Comparison of ENCODE assay signal across 8 cellular contexts in the genomic region with DNA sequence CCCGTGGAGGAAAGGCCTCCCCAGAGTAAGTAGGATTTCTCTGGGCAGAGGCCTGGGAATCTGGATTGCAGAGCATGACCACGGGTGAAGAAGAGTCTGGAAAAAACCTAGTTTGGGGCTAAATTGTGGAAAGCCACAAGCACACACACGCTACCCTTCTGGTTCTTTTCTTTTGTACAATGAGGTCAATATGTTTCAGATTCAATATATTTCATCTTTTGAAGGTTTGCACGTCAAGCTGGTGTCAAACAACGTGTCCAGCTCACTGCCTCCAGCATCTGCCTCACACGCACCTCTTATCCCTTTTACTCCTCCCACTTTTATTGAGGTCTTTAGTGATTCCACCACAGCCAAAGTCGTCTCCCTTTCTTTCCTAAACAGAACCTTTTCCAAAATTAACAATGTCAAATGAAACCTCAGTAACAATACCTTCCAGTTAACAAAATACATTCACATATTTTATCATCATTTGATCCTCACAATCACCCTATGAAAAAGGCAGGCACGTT. TPM values are rescaled to one million over a fixed set of nuclear protein-coding genes. Genes with fewer than 3 reads are reported as not detected.
DNase-seq lines count a peak whose midpoint lies in the region; ATAC-seq lines count a peak whose summit lies in the region.

No MANE protein-coding gene starts in this region.

- no peaks in the 10 kb centered on the region for H3K9me3 Mint-ChIP-seq in activated CD4-positive, alpha-beta memory T cell treated with anti-CD3 and anti-CD28 coated beads for 36 hours

- H3K27ac Mint-ChIP-seq in activated CD4-positive, alpha-beta memory T cell treated with anti-CD3 and anti-CD28 coated beads for 36 hours: no peak overlapping the region

- H3K27ac ChIP-seq in iPS-20b (ENCODE audit: low read length): no peak overlapping the region
- H3K27ac ChIP-seq in thymus (ENCODE audit: low read depth): peak overlapping the region; percentile 78

- H3K4me3 ChIP-seq in HAP-1: peak overlapping the region; percentile 81
- H3K4me3 ChIP-seq in iPS-20b (ENCODE audit: low read length): peak overlapping the region; percentile 80
- H3K4me3 ChIP-seq in thymus (ENCODE audit: low read length): peak overlapping the region; percentile 89

- H3K36me3 ChIP-seq in HAP-1 (replicated peaks) (no peaks in the 10 kb centered on the region), iPS-20b (ENCODE audit: insufficient read depth, low read depth, low read length) (no peaks in the 10 kb centered on the region), thymus (ENCODE audit: control insufficient read depth, insufficient read depth) (no peaks in the 10 kb centered on the region)

- H3K9me3 ChIP-seq in HAP-1 (no peaks in the 10 kb centered on the region), iPS-20b (ENCODE audit: insufficient read depth, low read depth, low read length) (no peaks in the 10 kb centered on the region), thymus (ENCODE audit: control insufficient read depth) (no peaks in the 10 kb centered on the region)

- H3K4me1 ChIP-seq in HAP-1 (peaks cover 16% of the 10 kb centered on the region), iPS-20b (ENCODE audit: insufficient read depth, low read length) (peaks cover 14% of the 10 kb centered on the region; the same call in 1 of the 2 replicates), thymus (ENCODE audit: control insufficient read depth, insufficient read depth, low read length) (peaks cover 6% of the 10 kb centered on the region)

- H3K27me3 Mint-ChIP-seq in activated CD4-positive, alpha-beta memory T cell treated with anti-CD3 and anti-CD28 coated beads for 36 hours: no peaks in the 10 kb centered on the region

- intact Hi-C loops in activated CD4-positive, alpha-beta memory T cell treated with anti-CD3 and anti-CD28 coated beads for 36 hours (cut with micrococcal nuclease): loop anchor here (1.0 to 10.0 kb wide), 5 partner anchors 71 to 1751 kb away; a partner anchor contains a TSS

- in situ Hi-C loops in HAP-1 (cut with MboI; ENCODE audit: low sequenced_read_pairs): no loop called here

- POLR2A ChIA-PET in activated CD4-positive, alpha-beta memory T cell treated with anti-CD3 and anti-CD28 coated beads for 36 hours (lab: Charles Lee): no interaction called here

- H3K27me3 ChIP-seq in HAP-1 (ENCODE audit: low read depth): no peaks in the 10 kb centered on the region
- H3K27me3 ChIP-seq in iPS-20b (ENCODE audit: insufficient read depth, low read length): peaks cover 30% of the 10 kb centered on the region
- H3K27me3 ChIP-seq in thymus (ENCODE audit: control insufficient read depth, insufficient read depth): no peaks in the 10 kb centered on the region

- peak; percentile 45 for DNase-seq in CMK (ENCODE audit: low read depth)
- no peak for DNase-seq in HAP-1 (ENCODE audit: low spot score in 2 of 2)
- DNase-seq in activated CD4-positive, alpha-beta memory T cell treated with anti-CD3 and anti-CD28 coated beads for 36 hours: peak; percentile 13
- DNase-seq in dedifferentiated amniotic fluid mesenchymal stem cell (ENCODE audit: extremely low spot score): no peak
- DNase-seq in NCI-H526 (lab: John Stamatoyannopoulos, UW): no peak
- DNase-seq in left lobe of liver (ENCODE audit: low spot score): no peak

- peaks cover 27% of the 10 kb centered on the region for H3K4me1 Mint-ChIP-seq in activated CD4-positive, alpha-beta memory T cell treated with anti-CD3 and anti-CD28 coated beads for 36 hours (ENCODE audit: low read depth)

- 70% methylated on average over 8 of the region's 8 CpGs for WGBS in thymus

- CTCF ChIA-PET in activated CD4-positive, alpha-beta memory T cell treated with anti-CD3 and anti-CD28 coated beads for 36 hours (lab: Charles Lee): interaction anchor here (1.3 kb wide), 1 partner anchor 470 kb away, joined by 4 read pairs; no protein-coding TSS in a partner anchor

- peak overlapping the region; percentile 17; the same call in 1 of the 2 replicates for H3K9ac ChIP-seq in iPS-20b (ENCODE audit: low read depth, low read length)

- ATAC-seq in left lobe of liver: no peak

- peak overlapping the region; percentile 18 for H3K4me3 Mint-ChIP-seq in activated CD4-positive, alpha-beta memory T cell treated with anti-CD3 and anti-CD28 coated beads for 36 hours

- H3K36me3 Mint-ChIP-seq in activated CD4-positive, alpha-beta memory T cell treated with anti-CD3 and anti-CD28 coated beads for 36 hours: no peaks in the 10 kb centered on the region

RNA-seq across cellular contexts. Expression of a gene that starts 0.8 kb away (rescaled TPM):
- total RNA-seq in activated CD4-positive, alpha-beta memory T cell treated with anti-CD3 and anti-CD28 coated beads for 36 hours: 10 to 100 TPM; 30.4 to 37.8 TPM
- 22.4 TPM for polyA plus RNA-seq in thymus
- 18.7 TPM for total RNA-seq in left lobe of liver

Comparison
In these comparisons a context has a peak if more than half of its experiments do, and no peak if none do; other contexts are left out.
1. DNase-seq: peak in CMK (single experiment) and activated CD4-positive, alpha-beta memory T cell treated with anti-CD3 and anti-CD28 coated beads for 36 hours (single experiment); none in HAP-1 (0 of 2), dedifferentiated amniotic fluid mesenchymal stem cell (single experiment), NCI-H526 (0 of 2) and left lobe of liver (single experiment).
2. Peak in every context shown above with its lines, with median percentiles within 50 percentile points of each other: H3K4me3 ChIP-seq.